Comparison of ENCODE assay signal across 1 cellular context in genomic region chr15:99324700-99325099, GRCh38.
TF ChIP-seq lines count a peak whose summit lies in the region.

No MANE protein-coding gene starts in this region.

TF ChIP-seq in HCT116, 20 proteins besides CTCF, POLR2A, EP300 and RAD21 (continued from another document):
- TF ChIP-seq FOSL1 (IDR thresholded peaks at IDR 0.05; ENCODE audit: low read depth) (no peak), TCF7L2 (IDR thresholded peaks at IDR 0.05; ENCODE audit: borderline replicate concordance, extremely low read depth, insufficient read depth, insufficient read length) (no peak), EZH2phosphoT487 (IDR thresholded peaks at IDR 0.05; ENCODE audit: borderline replicate concordance) (no peak), ELF1 (IDR thresholded peaks at IDR 0.05; ENCODE audit: borderline replicate concordance, low read depth) (no peak), REST (IDR thresholded peaks at IDR 0.05; ENCODE audit: low read depth) (no peak), EZH2 (IDR thresholded peaks at IDR 0.05) (no peak), SRF (IDR thresholded peaks at IDR 0.05; ENCODE audit: low read depth) (no peak), ZNF274 (IDR thresholded peaks at IDR 0.05; ENCODE audit: low read depth, low read length) (no peak), YY1 (IDR thresholded peaks at IDR 0.05; ENCODE audit: extremely low read depth, insufficient replicate concordance, low read depth, low read length) (no peak), JUND (IDR thresholded peaks at IDR 0.05) (no peak), ZBTB33 (IDR thresholded peaks at IDR 0.05; ENCODE audit: extremely low read depth, insufficient replicate concordance, low read length) (no peak), POLR2AphosphoS5 (IDR thresholded peaks at IDR 0.05; ENCODE audit: low read depth, low read length) (no peak), CBX3 (IDR thresholded peaks at IDR 0.05; ENCODE audit: low read depth) (no peak), MAX (IDR thresholded peaks at IDR 0.05) (no peak)
